19 cellular contexts compared by ENCODE assay signal in genomic region chr2:40208478-40208877, GRCh38.
A peak's percentile ranks its signal among the peaks of the same experiment; 100 is the strongest.
DNase-seq lines count a peak whose midpoint lies in the region; ATAC-seq and TF ChIP-seq lines count a peak whose summit lies in the region.
"Had no signal": no experiment of that assay in that cellular context is flagged by ENCODE, and none has a peak within 500 bp of the region (broad histone marks: within the 10 kb centered on the region; RNA-seq: fewer than 3 reads in every experiment).

No MANE protein-coding gene starts in this region.

- no peak for ATAC-seq in activated CD4-positive, alpha-beta T cell treated with anti-CD3 and anti-CD28 coated beads for 36 hours
- no peak for ATAC-seq in GM18519 (IDR thresholded peaks at IDR 0.05; ENCODE audit: low FRiP score, unreplicated experiment)
- ATAC-seq: activated CD8-positive, alpha-beta T cell treated with anti-CD3 and anti-CD28 coated beads for 36 hours; K562; left ventricle myocardium superior; naive thymus-derived CD8-positive, alpha-beta T cell had no signal

- H3K36me3 Mint-ChIP-seq in activated CD4-positive, alpha-beta T cell treated with anti-CD3 and anti-CD28 coated beads for 36 hours (ENCODE audit: low read depth), result no peaks in the 10 kb centered on the region
- H3K36me3 Mint-ChIP-seq in Calu3 (ENCODE audit: insufficient read depth, unreplicated experiment), result no peaks in the 10 kb centered on the region
- H3K36me3 Mint-ChIP-seq: activated naive CD8-positive, alpha-beta T cell treated with anti-CD3 and anti-CD28 coated beads, Interleukin-2, amount 10 ng/mL, durations not matched to agents 7 days and 5 days; naive thymus-derived CD8-positive, alpha-beta T cell had no signal

- no peak for TF ChIP-seq CTCF in Calu3 (IDR thresholded peaks at IDR 0.05; ENCODE audit: unreplicated experiment)

- H3K4me3 Mint-ChIP-seq in activated CD4-positive, alpha-beta T cell treated with anti-CD3 and anti-CD28 coated beads for 36 hours, result no peak overlapping the region
- H3K4me3 Mint-ChIP-seq in Calu3 (ENCODE audit: low read depth, unreplicated experiment), result no peak overlapping the region
- H3K4me3 Mint-ChIP-seq: activated CD8-positive, alpha-beta T cell treated with anti-CD3 and anti-CD28 coated beads for 36 hours; activated naive CD8-positive, alpha-beta T cell treated with anti-CD3 and anti-CD28 coated beads, Interleukin-2, amount 10 ng/mL, durations not matched to agents 7 days and 5 days; naive thymus-derived CD8-positive, alpha-beta T cell had no signal

- peaks cover 26% of the 10 kb centered on the region for H3K4me1 Mint-ChIP-seq in activated CD4-positive, alpha-beta T cell treated with anti-CD3 and anti-CD28 coated beads for 36 hours
- no peaks in the 10 kb centered on the region for H3K4me1 Mint-ChIP-seq in Calu3 (ENCODE audit: low read depth, unreplicated experiment)

- H3K27me3 Mint-ChIP-seq in activated CD4-positive, alpha-beta T cell treated with anti-CD3 and anti-CD28 coated beads for 36 hours, result no peaks in the 10 kb centered on the region
- no peaks in the 10 kb centered on the region for H3K27me3 Mint-ChIP-seq in Calu3 (ENCODE audit: unreplicated experiment)
- H3K27me3 Mint-ChIP-seq: activated CD8-positive, alpha-beta T cell treated with anti-CD3 and anti-CD28 coated beads for 36 hours; activated naive CD8-positive, alpha-beta T cell treated with anti-CD3 and anti-CD28 coated beads, Interleukin-2, amount 10 ng/mL, durations not matched to agents 7 days and 5 days; naive thymus-derived CD8-positive, alpha-beta T cell had no signal

- CTCF ChIA-PET in activated CD4-positive, alpha-beta T cell treated with anti-CD3 and anti-CD28 coated beads for 36 hours (lab: Charles Lee), result no interaction called here
- CTCF ChIA-PET in Calu3 (lab: Charles Lee), result no interaction called here

- peaks cover 2% of the 10 kb centered on the region for H3K9me3 Mint-ChIP-seq in activated CD4-positive, alpha-beta T cell treated with anti-CD3 and anti-CD28 coated beads for 36 hours (ENCODE audit: low read depth)
- no peaks in the 10 kb centered on the region for H3K9me3 Mint-ChIP-seq in Calu3 (ENCODE audit: low read depth, unreplicated experiment)
- H3K9me3 Mint-ChIP-seq: activated naive CD8-positive, alpha-beta T cell treated with anti-CD3 and anti-CD28 coated beads, Interleukin-2, amount 10 ng/mL, durations not matched to agents 7 days and 5 days; naive thymus-derived CD8-positive, alpha-beta T cell had no signal

- no TSS peak for BruUV-seq in Calu3 (replicated peaks; lab: Mats Ljungman, UMichigan)

- H3K27ac Mint-ChIP-seq in activated CD4-positive, alpha-beta T cell treated with anti-CD3 and anti-CD28 coated beads for 36 hours, result peak overlapping the region; percentile 7
- H3K27ac Mint-ChIP-seq in Calu3 (ENCODE audit: unreplicated experiment), result no peak overlapping the region
- H3K27ac Mint-ChIP-seq: activated naive CD8-positive, alpha-beta T cell treated with anti-CD3 and anti-CD28 coated beads, Interleukin-2, amount 10 ng/mL, durations not matched to agents 7 days and 5 days; naive thymus-derived CD8-positive, alpha-beta T cell had no signal

- DNase-seq in activated CD4-positive, alpha-beta T cell treated with anti-CD3 and anti-CD28 coated beads for 36 hours, result no peak
- no peak for DNase-seq in activated CD4-positive, alpha-beta T cell treated with anti-CD3 and anti-CD28 coated beads for 48 hours
- DNase-seq in NCI-H2029 treated with DMSO at 0.1 percent for 48 hours (lab: John Stamatoyannopoulos, UW) (peak; percentile 79), NCI-H510A (lab: John Stamatoyannopoulos, UW) (peak; percentile 18), anterior cingulate cortex (lab: John Stamatoyannopoulos, UW) (no peak), Calu3 (no peak), pons (ENCODE audit: low spot score) (no peak)
- DNase-seq: activated CD8-positive, alpha-beta T cell treated with anti-CD3 and anti-CD28 coated beads for 36 hours; activated effector memory CD4-positive, alpha-beta T cell treated with Interleukin-2 at 50 U/mL for 16 hours; activated naive CD8-positive, alpha-beta T cell treated with anti-CD3 and anti-CD28 coated beads, Interleukin-2, amount 10 ng/mL, durations not matched to agents 7 days and 5 days; EL; hypothalamus; left ventricle myocardium superior; midbrain; naive thymus-derived CD8-positive, alpha-beta T cell; T-helper 1 cell; upper lobe of left lung had no signal

- POLR2A ChIA-PET in activated CD4-positive, alpha-beta T cell treated with anti-CD3 and anti-CD28 coated beads for 36 hours (lab: Charles Lee), result no interaction called here

- intact Hi-C loops in activated CD4-positive, alpha-beta T cell treated with anti-CD3 and anti-CD28 coated beads for 36 hours (cut with DNase I, micrococcal nuclease), result no loop called here
- intact Hi-C loops in Calu3 (cut with micrococcal nuclease; ENCODE audit: unreplicated experiment), result no loop called here

Comparison
In these comparisons a context has a peak if more than half of its experiments do, and no peak if none do; other contexts are left out.
1. DNase-seq: peak in NCI-H2029 treated with DMSO at 0.1 percent for 48 hours (single experiment) and NCI-H510A (single experiment); none in activated CD4-positive, alpha-beta T cell treated with anti-CD3 and anti-CD28 coated beads for 36 hours (single experiment), activated CD4-positive, alpha-beta T cell treated with anti-CD3 and anti-CD28 coated beads for 48 hours (single experiment), anterior cingulate cortex (0 of 58), Calu3 (single experiment) and pons (single experiment).